2 cellular contexts compared by ENCODE assay signal in genomic region chr10:69269761-69270160, GRCh38.
TF ChIP-seq lines count a peak whose summit lies in the region.

No MANE protein-coding gene starts in this region.

TF ChIP-seq in A549, 52 proteins besides CTCF, POLR2A, EP300 and RAD21 (continued from another document):
- no peak for TF ChIP-seq MAZ (IDR thresholded peaks at IDR 0.05; ENCODE audit: borderline replicate concordance, low read depth, low read length)

TF ChIP-seq in HCT116, 20 proteins besides CTCF, POLR2A, EP300 and RAD21:
- TF ChIP-seq ZBTB33 (IDR thresholded peaks at IDR 0.05; ENCODE audit: extremely low read depth, insufficient replicate concordance, low read length) (no peak), CEBPB (IDR thresholded peaks at IDR 0.05; ENCODE audit: low read depth) (peak; percentile 64)
